Comparison of ENCODE assay signal across 23 cellular contexts in the genomic region with DNA sequence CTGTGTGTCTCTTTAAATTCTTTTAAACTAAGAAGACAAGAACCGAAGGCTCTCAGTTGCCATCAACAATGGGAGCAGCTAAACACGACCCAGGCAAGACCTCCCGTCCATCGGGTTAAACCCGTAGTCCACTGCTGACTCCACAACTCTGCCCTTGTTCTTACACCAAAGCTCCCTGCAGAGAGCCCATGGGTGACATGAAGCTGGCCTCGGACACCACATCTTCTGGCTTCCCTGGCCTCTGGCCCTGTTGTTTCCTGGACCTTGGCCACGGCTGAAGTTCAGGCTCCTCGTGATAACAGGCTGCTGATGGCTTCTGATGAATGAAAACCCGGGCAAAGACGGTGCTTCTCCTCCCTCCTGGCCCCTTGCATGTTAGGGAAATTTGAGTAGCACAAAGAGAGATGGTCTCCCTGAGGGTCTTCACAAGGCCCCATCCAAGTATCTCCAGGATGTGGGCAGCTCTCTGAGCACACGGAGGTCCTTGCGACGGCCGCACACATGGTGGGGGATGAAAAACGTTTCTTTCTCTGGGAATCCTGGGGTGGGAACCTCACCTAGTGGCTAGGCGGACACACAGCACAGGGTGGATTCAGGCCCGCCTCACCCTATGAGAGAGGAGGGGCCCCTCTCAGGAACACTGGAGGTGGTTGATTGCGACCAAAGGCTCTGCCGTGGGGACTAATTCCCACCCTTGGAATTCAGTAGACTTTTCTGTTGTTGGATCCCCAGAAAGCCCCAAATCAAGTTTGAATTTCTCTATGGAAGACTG.
A peak's percentile ranks its signal among the peaks of the same experiment; 100 is the strongest.
DNase-seq lines count a peak whose midpoint lies in the region; ATAC-seq and TF ChIP-seq lines count a peak whose summit lies in the region.
"Had no signal": no experiment of that assay in that cellular context is flagged by ENCODE, and none has a peak within 500 bp of the region (broad histone marks: within the 10 kb centered on the region; RNA-seq: fewer than 3 reads in every experiment).

No MANE protein-coding gene starts in this region.

- peak overlapping the region; percentile 13; the same call in 1 of the 2 replicates for H3K9ac ChIP-seq in BLaER1

- H3K27me3 Mint-ChIP-seq in WTC11 (ENCODE audit: low read depth), result peaks cover 4% of the 10 kb centered on the region; the same call in 1 of the 2 replicates
- H3K27me3 Mint-ChIP-seq in memory B cell, result no peaks in the 10 kb centered on the region
- H3K27me3 Mint-ChIP-seq: activated naive CD4-positive, alpha-beta T cell treated with anti-CD3 and anti-CD28 coated beads, Interleukin-2, amount 10 ng/mL, durations not matched to agents 7 days and 5 days; dendritic cell treated with granulocyte-macrophage colony-stimulating factor and Interleukin-4, amounts not matched to agents 40 ng/mL and 50 ng/mL, for 4 days; stimulated activated naive CD8-positive, alpha-beta T cell treated with anti-CD3 and anti-CD28 coated beads, Interleukin-15, amount 100 ng/mL, for 72 hours had no signal

- H3K27me3 ChIP-seq in BLaER1, result no peaks in the 10 kb centered on the region
- H3K27me3 ChIP-seq: ovary, uterus had no signal

- H3K36me3 ChIP-seq in BLaER1, result no peaks in the 10 kb centered on the region
- H3K36me3 ChIP-seq: heart right ventricle, ovary, spleen, uterus had no signal

- no peaks in the 10 kb centered on the region for H4K20me1 ChIP-seq in BLaER1

- H3K4me2 ChIP-seq in BLaER1, result peak overlapping the region; percentile 81

- H3K4me3 ChIP-seq in BLaER1, result 0 out of 2 replicates have a peak overlapping the region, but pooled peaks have one; percentile 32
- H3K4me3 ChIP-seq: heart right ventricle, mucosa of descending colon, ovary, uterus had no signal

- no peaks in the 10 kb centered on the region for H3K9me3 Mint-ChIP-seq in WTC11
- H3K9me3 Mint-ChIP-seq in memory B cell, result no peaks in the 10 kb centered on the region
- H3K9me3 Mint-ChIP-seq: activated naive CD4-positive, alpha-beta T cell treated with anti-CD3 and anti-CD28 coated beads, Interleukin-2, amount 10 ng/mL, durations not matched to agents 7 days and 5 days; dendritic cell treated with granulocyte-macrophage colony-stimulating factor and Interleukin-4, amounts not matched to agents 40 ng/mL and 50 ng/mL, for 4 days; stimulated activated naive CD8-positive, alpha-beta T cell treated with anti-CD3 and anti-CD28 coated beads, Interleukin-15, amount 100 ng/mL, for 72 hours had no signal

- DNase-seq in WTC11 (ENCODE audit: low spot score), result no peak
- no peak for DNase-seq in memory B cell (ENCODE audit: low spot score in 2 of 2)
- no peak for DNase-seq in stimulated activated CD4-positive, alpha-beta T cell treated with anti-CD3 and anti-CD28 coated beads, Interleukin-4, amount 100 ng/mL, for 4 hours
- no peak for DNase-seq in HT-29 (ENCODE audit: low spot score)
- no peak for DNase-seq in SW480 (ENCODE audit: low spot score)
- DNase-seq: activated CD4-positive, alpha-beta T cell treated with anti-CD3 and anti-CD28 coated beads for 36 hours; activated CD8-positive, alpha-beta memory T cell treated with anti-CD3 and anti-CD28 coated beads, Interleukin-2, amount 50 U/mL, for 48 hours; activated naive CD4-positive, alpha-beta T cell treated with anti-CD3 and anti-CD28 coated beads, Interleukin-2, amount 10 ng/mL, durations not matched to agents 7 days and 5 days; Calu3; kidney; NCI-H2081; ovary; SHP77 treated with DMSO at 0.1 percent for 48 hours; spleen; stimulated activated naive CD8-positive, alpha-beta T cell treated with anti-CD3 and anti-CD28 coated beads, Interleukin-15, amount 100 ng/mL, for 72 hours; T-helper 9 cell; uterus had no signal

- CTCF ChIA-PET in WTC11 (lab: Charles Lee), result interaction anchor here (1.6 to 1.7 kb wide), 2 partner anchors 45 to 97 kb away, joined by 5 read pairs; no protein-coding TSS in a partner anchor

- peak overlapping the region; percentile 62; the same call in 1 of the 2 replicates for H3K27ac ChIP-seq in BLaER1
- H3K27ac ChIP-seq: heart right ventricle, ovary, spleen, uterus had no signal

- H3K27ac Mint-ChIP-seq in WTC11 (no peak overlapping the region), memory B cell (peak overlapping the region; percentile 50)
- H3K27ac Mint-ChIP-seq: activated CD4-positive, alpha-beta T cell treated with anti-CD3 and anti-CD28 coated beads for 36 hours; activated naive CD4-positive, alpha-beta T cell treated with anti-CD3 and anti-CD28 coated beads, Interleukin-2, amount 10 ng/mL, durations not matched to agents 7 days and 5 days; dendritic cell treated with granulocyte-macrophage colony-stimulating factor and Interleukin-4, amounts not matched to agents 40 ng/mL and 50 ng/mL, for 4 days; stimulated activated naive CD8-positive, alpha-beta T cell treated with anti-CD3 and anti-CD28 coated beads, Interleukin-15, amount 100 ng/mL, for 72 hours had no signal

- H3K4me1 ChIP-seq in BLaER1, result peaks cover 88% of the 10 kb centered on the region
- H3K4me1 ChIP-seq: heart right ventricle, uterus had no signal

- H3K36me3 Mint-ChIP-seq in WTC11 (no peaks in the 10 kb centered on the region), memory B cell (no peaks in the 10 kb centered on the region)
- H3K36me3 Mint-ChIP-seq: activated naive CD4-positive, alpha-beta T cell treated with anti-CD3 and anti-CD28 coated beads, Interleukin-2, amount 10 ng/mL, durations not matched to agents 7 days and 5 days had no signal

- H3K4me1 Mint-ChIP-seq in WTC11 (0 out of 2 replicates have a peak, but pooled peaks cover 5% of the 10 kb centered on the region), memory B cell (peaks cover 28% of the 10 kb centered on the region)
- H3K4me1 Mint-ChIP-seq: activated CD4-positive, alpha-beta T cell treated with anti-CD3 and anti-CD28 coated beads for 36 hours; activated naive CD4-positive, alpha-beta T cell treated with anti-CD3 and anti-CD28 coated beads, Interleukin-2, amount 10 ng/mL, durations not matched to agents 7 days and 5 days; stimulated activated naive CD8-positive, alpha-beta T cell treated with anti-CD3 and anti-CD28 coated beads, Interleukin-15, amount 100 ng/mL, for 72 hours had no signal

- H3K4me3 Mint-ChIP-seq in WTC11, result no peak overlapping the region
- peak overlapping the region; percentile 79 for H3K4me3 Mint-ChIP-seq in memory B cell
- H3K4me3 Mint-ChIP-seq: activated CD4-positive, alpha-beta T cell treated with anti-CD3 and anti-CD28 coated beads for 36 hours; activated naive CD4-positive, alpha-beta T cell treated with anti-CD3 and anti-CD28 coated beads, Interleukin-2, amount 10 ng/mL, durations not matched to agents 7 days and 5 days; dendritic cell treated with granulocyte-macrophage colony-stimulating factor and Interleukin-4, amounts not matched to agents 40 ng/mL and 50 ng/mL, for 4 days; stimulated activated naive CD8-positive, alpha-beta T cell treated with anti-CD3 and anti-CD28 coated beads, Interleukin-15, amount 100 ng/mL, for 72 hours had no signal

- TF ChIP-seq CTCF in WTC11 (IDR thresholded peaks at IDR 0.05), result no peak

- POLR2A ChIA-PET in WTC11 (lab: Charles Lee), result interaction anchor here (0.6 kb wide), 1 partner anchor 39 kb away, joined by 3 read pairs; no protein-coding TSS in a partner anchor

- peak; percentile 10 for ATAC-seq in HG03280 (IDR thresholded peaks at IDR 0.05; ENCODE audit: unreplicated experiment)
- ATAC-seq in WTC11, result peak; percentile 44; the same call in 1 of the 2 replicates
- ATAC-seq in memory B cell (ENCODE audit: low read depth), result no peak
- ATAC-seq in HG02763 (IDR thresholded peaks at IDR 0.05; ENCODE audit: unreplicated experiment), result no peak
- ATAC-seq: activated CD4-positive, alpha-beta T cell treated with anti-CD3 and anti-CD28 coated beads for 36 hours; mucosa of descending colon; stimulated activated naive CD8-positive, alpha-beta T cell treated with anti-CD3 and anti-CD28 coated beads, Interleukin-15, amount 100 ng/mL, for 72 hours had no signal

- no peaks in the 10 kb centered on the region for H3K9me3 ChIP-seq in BLaER1
- H3K9me3 ChIP-seq: heart right ventricle, mucosa of descending colon, ovary, spleen, uterus had no signal

TF ChIP-seq in WTC11, 78 proteins besides CTCF, POLR2A, EP300 and RAD21 (continues in another document):
- TF ChIP-seq NR3C1 (CRISPR knock-in tag; conservative IDR thresholded peaks at IDR 0.05; ENCODE audit: low read depth) (no peak), FOXK1 (CRISPR knock-in tag; IDR thresholded peaks at IDR 0.05) (no peak), ZNF671 (CRISPR knock-in tag; IDR thresholded peaks at IDR 0.05) (no peak), NR2C2 (CRISPR knock-in tag; IDR thresholded peaks at IDR 0.05) (no peak), ZNF317 (CRISPR knock-in tag; IDR thresholded peaks at IDR 0.05; ENCODE audit: borderline replicate concordance, low read depth) (no peak), GRHL2 (CRISPR knock-in tag; IDR thresholded peaks at IDR 0.05; ENCODE audit: insufficient replicate concordance, severe bottlenecking) (no peak), SMAD4 (CRISPR knock-in tag; IDR thresholded peaks at IDR 0.05) (no peak), RELA (CRISPR knock-in tag; IDR thresholded peaks at IDR 0.05; ENCODE audit: borderline replicate concordance) (no peak), SOX15 (CRISPR knock-in tag; IDR thresholded peaks at IDR 0.05) (no peak), FOXP4 (CRISPR knock-in tag; IDR thresholded peaks at IDR 0.05) (no peak), ATF1 (CRISPR knock-in tag; IDR thresholded peaks at IDR 0.05) (no peak)

Comparison
In these comparisons a context has a peak if more than half of its experiments do, and no peak if none do; other contexts are left out.
1. ATAC-seq: peak in HG03280 (single experiment) and WTC11 (single experiment); none in memory B cell (single experiment) and HG02763 (single experiment).